2 cellular contexts compared by ENCODE assay signal in genomic region chr20:62706857-62707256, GRCh38.
TF ChIP-seq lines count a peak whose summit lies in the region.

No MANE protein-coding gene starts in this region.

TF ChIP-seq in HCT116, 20 proteins besides CTCF, POLR2A, EP300 and RAD21:
- TF ChIP-seq CBX3 (IDR thresholded peaks at IDR 0.05; ENCODE audit: low read depth) (no peak), SP1 (IDR thresholded peaks at IDR 0.05; ENCODE audit: low read depth) (no peak), SRF (IDR thresholded peaks at IDR 0.05; ENCODE audit: low read depth) (no peak), ATF3 (IDR thresholded peaks at IDR 0.05) (no peak), ZFX (IDR thresholded peaks at IDR 0.05) (no peak), ZBTB33 (IDR thresholded peaks at IDR 0.05; ENCODE audit: extremely low read depth, insufficient replicate concordance, low read length) (no peak), EZH2phosphoT487 (IDR thresholded peaks at IDR 0.05; ENCODE audit: borderline replicate concordance) (no peak), ZNF274 (IDR thresholded peaks at IDR 0.05; ENCODE audit: low read depth, low read length) (no peak), CEBPB (IDR thresholded peaks at IDR 0.05; ENCODE audit: low read depth) (no peak), ELF1 (IDR thresholded peaks at IDR 0.05; ENCODE audit: borderline replicate concordance, low read depth) (no peak), TCF7L2 (IDR thresholded peaks at IDR 0.05; ENCODE audit: borderline replicate concordance, extremely low read depth, insufficient read depth, insufficient read length) (no peak), REST (IDR thresholded peaks at IDR 0.05; ENCODE audit: low read depth) (no peak), YY1 (IDR thresholded peaks at IDR 0.05; ENCODE audit: extremely low read depth, insufficient replicate concordance, low read depth, low read length) (no peak), EZH2 (IDR thresholded peaks at IDR 0.05) (no peak)

TF ChIP-seq in HepG2, 621 proteins besides CTCF, POLR2A, EP300 and RAD21:
- TF ChIP-seq GLMP (CRISPR knock-in tag; IDR thresholded peaks at IDR 0.05; ENCODE audit: borderline replicate concordance) (no peak), E2F2 (CRISPR knock-in tag; IDR thresholded peaks at IDR 0.05; ENCODE audit: borderline replicate concordance) (no peak), ZNF577 (CRISPR knock-in tag; IDR thresholded peaks at IDR 0.05; ENCODE audit: borderline replicate concordance, low read depth) (no peak), DDIT3 (CRISPR knock-in tag; IDR thresholded peaks at IDR 0.05) (no peak), ZNF609 (CRISPR knock-in tag; IDR thresholded peaks at IDR 0.05; ENCODE audit: borderline replicate concordance) (no peak), ZNF629 (CRISPR knock-in tag; conservative IDR thresholded peaks at IDR 0.05) (peak; percentile 69; the same call in 1 of the 2 replicates), EZH2 (conservative IDR thresholded peaks at IDR 0.05; ENCODE audit: low read depth, low read length) (0 out of 2 replicates have a peak, but pooled peaks have one; percentile 18), DBP (CRISPR knock-in tag; IDR thresholded peaks at IDR 0.05; ENCODE audit: not compliant biosample characterization) (no peak), LRRFIP1 (CRISPR knock-in tag; conservative IDR thresholded peaks at IDR 0.05) (no peak), TEF (CRISPR knock-in tag; IDR thresholded peaks at IDR 0.05) (no peak), ZNF142 (CRISPR knock-in tag; IDR thresholded peaks at IDR 0.05) (no peak), KAT8 (CRISPR knock-in tag; IDR thresholded peaks at IDR 0.05) (no peak), ARID4A (CRISPR knock-in tag; IDR thresholded peaks at IDR 0.05; ENCODE audit: borderline replicate concordance) (no peak), U2AF2 (IDR thresholded peaks at IDR 0.05; ENCODE audit: low read depth, low read length) (no peak)
